In the genomic region with DNA sequence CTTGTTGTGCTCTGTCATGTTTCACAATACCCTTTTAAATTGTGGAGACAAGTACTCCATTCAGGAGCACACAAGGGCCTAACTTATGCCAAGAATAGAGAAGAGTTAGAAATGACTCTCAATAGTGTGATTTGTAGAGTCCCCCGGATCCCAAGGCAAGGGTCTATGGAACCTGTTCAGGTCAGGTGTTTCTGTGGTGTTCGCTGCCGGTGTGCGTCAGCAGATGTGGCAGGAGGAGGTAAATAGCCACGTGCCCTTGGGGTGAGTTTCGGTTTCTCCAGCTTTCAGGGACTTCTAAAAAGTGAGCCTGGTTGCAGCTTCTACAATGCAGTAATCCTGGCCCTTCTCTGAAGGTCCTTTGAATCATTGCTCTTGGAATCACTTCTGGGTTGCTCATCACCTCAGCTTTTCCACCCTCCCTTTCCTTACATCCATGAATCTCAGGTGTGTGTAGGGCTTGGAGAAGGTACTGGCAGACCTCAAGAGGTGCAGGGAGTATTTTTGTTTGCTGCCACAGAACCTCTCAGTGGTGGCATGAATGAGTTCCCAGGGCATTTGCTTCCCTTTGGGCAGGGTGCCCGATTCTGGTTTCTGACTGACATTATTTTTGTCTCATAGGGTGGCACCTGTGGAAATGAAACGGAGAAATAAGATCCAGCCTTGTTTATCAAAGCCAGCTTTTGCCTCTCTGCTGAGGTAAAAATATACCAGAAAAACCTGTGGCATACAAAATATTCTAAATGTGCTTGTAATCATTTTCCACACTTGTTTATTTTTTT, we compare ENCODE assay signal across 11 cellular contexts. TPM values are rescaled to one million over a fixed set of nuclear protein-coding genes. Genes with fewer than 3 reads are reported as not detected.
DNase-seq lines count a peak whose midpoint lies in the region; ATAC-seq lines count a peak whose summit lies in the region.
"Had no signal": no experiment of that assay in that cellular context is flagged by ENCODE, and none has a peak within 500 bp of the region (broad histone marks: within the 10 kb centered on the region; RNA-seq: fewer than 3 reads in every experiment).

No MANE protein-coding gene starts in this region.

- no peak overlapping the region for H3K27ac ChIP-seq in SJCRH30

- H3K4me1 ChIP-seq in SJCRH30, result no peaks in the 10 kb centered on the region

- no peaks in the 10 kb centered on the region for H3K27me3 ChIP-seq in SJCRH30

- no peaks in the 10 kb centered on the region for H3K4me1 Mint-ChIP-seq in T-helper 17 cell

- H3K27ac Mint-ChIP-seq in T-helper 17 cell, result peak overlapping the region; percentile 1

- no peaks in the 10 kb centered on the region; the same call in 1 of the 2 replicates for H3K36me3 ChIP-seq in SJCRH30

- H3K9me3 ChIP-seq in T-helper 17 cell (ENCODE audit: control insufficient read depth, low read length, poor library complexity, severe bottlenecking) (no peaks in the 10 kb centered on the region), SJCRH30 (replicated peaks) (no peaks in the 10 kb centered on the region; the same call in 1 of the 2 replicates)

- DNase-seq in T-helper 17 cell (no peak), myocyte (ENCODE audit: low read depth) (peak; percentile 70), NCI-H1930 (lab: John Stamatoyannopoulos, UW) (no peak), SJCRH30 (no peak)
- DNase-seq in stimulated activated CD4-positive, alpha-beta T cell treated with anti-CD3 and anti-CD28 coated beads, Interleukin-4, amount 100 ng/mL, for 1 hour, result no peak
- DNase-seq in stimulated activated CD4-positive, alpha-beta T cell treated with anti-CD3 and anti-CD28 coated beads, Interleukin-2, amount 100 ng/mL, for 24 hours, result no peak
- DNase-seq: effector memory CD4-positive, alpha-beta T cell; KBM-7; stimulated activated naive CD4-positive, alpha-beta T cell treated with Interleukin-2 at 50 U/mL for 16 hours had no signal

- H3K36me3 Mint-ChIP-seq in T-helper 17 cell (ENCODE audit: low read depth), result no peaks in the 10 kb centered on the region

- ATAC-seq in GM18858 (IDR thresholded peaks at IDR 0.05; ENCODE audit: unreplicated experiment) (peak; percentile 90), HG02623 (IDR thresholded peaks at IDR 0.05; ENCODE audit: unreplicated experiment) (peak; percentile 84), T-helper 17 cell (peak; percentile 50)

- H3K4me3 ChIP-seq in SJCRH30, result no peak overlapping the region

- H3K4me3 Mint-ChIP-seq in T-helper 17 cell, result no peak overlapping the region

- peaks cover 22% of the 10 kb centered on the region for H3K27me3 Mint-ChIP-seq in T-helper 17 cell

RNA-seq across cellular contexts. Expression of a gene that starts 7.3 kb away (rescaled TPM):
- total RNA-seq in T-helper 17 cell, result 1 to 10 TPM in 1 of 2 donors, under 1 TPM in 1; 0.99 to 3.6 TPM
- 0.31 and 6.3 TPM in 2 replicates for total RNA-seq in myocyte
- 0.19 TPM for polyA plus RNA-seq in myocyte (2012)
- total RNA-seq in SJCRH30 (2014; rRNA removed; shearing (Covaris generic)), result 17.1 and 17.6 TPM in 2 replicates
